Comparison of ENCODE assay signal across 10 cellular contexts in the genomic region with DNA sequence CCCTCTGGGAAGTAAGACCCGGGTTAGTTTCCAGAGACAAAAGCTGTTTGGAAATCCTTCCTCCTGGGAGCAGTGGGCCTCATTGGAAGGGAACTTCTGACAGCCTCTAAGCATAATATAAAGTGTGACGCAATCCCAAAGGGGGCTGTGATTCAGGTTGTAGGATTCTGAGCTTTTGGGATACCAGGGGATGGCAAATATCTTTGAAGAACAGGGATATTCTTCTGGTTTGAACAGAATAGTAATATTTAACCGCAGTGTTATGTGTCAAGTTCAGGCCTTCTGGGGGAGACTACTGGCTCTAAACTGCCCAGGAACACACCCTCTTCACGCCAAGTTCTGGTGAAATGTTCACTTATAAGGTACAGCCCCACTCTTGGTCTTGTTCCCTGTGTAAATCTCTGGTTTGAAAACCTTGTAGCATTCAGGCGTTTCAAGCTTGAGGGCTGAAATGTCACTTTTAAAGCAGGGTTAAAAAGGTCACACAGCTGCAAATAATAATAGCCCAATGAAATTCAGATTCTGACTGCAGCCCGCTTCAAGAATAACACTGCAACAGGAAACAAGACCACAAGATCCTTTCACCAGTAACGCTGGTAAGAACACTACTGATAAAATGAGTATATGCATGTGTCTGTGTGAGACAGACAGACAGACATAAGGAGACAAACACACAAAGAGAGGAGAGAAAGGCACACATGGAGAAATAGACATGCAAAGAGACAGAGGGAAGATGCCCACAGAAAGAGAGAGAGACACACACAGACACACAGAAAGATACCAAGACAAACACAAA.
DNase-seq lines count a peak whose midpoint lies in the region; ATAC-seq and TF ChIP-seq lines count a peak whose summit lies in the region.
"Had no signal": no experiment of that assay in that cellular context is flagged by ENCODE, and none has a peak within 500 bp of the region (broad histone marks: within the 10 kb centered on the region; RNA-seq: fewer than 3 reads in every experiment).

No MANE protein-coding gene starts in this region.

- BruUV-seq in mammary epithelial cell (replicated peaks; lab: Mats Ljungman, UMichigan), result no TSS peak

- H3K4me3 ChIP-seq in GM12864 (ENCODE audit: low read depth, low read length) (no peak overlapping the region), fibroblast of villous mesenchyme (ENCODE audit: low read depth, low read length) (no peak overlapping the region), mammary epithelial cell (replicated peaks in 1 of 3; ENCODE audit: insufficient read depth in 1 of 3, low read depth in 2 of 3, low read length in 3 of 3) (no peak overlapping the region)
- H3K4me3 ChIP-seq: adrenal gland had no signal

- in situ Hi-C loops in mammary epithelial cell (cut with MboI; ENCODE audit: low sequenced_read_pairs in 2 of 2), result no loop called here

- CTCF ChIA-PET in mammary epithelial cell (lab: Charles Lee; ENCODE audit: low non-redundant PET), result no interaction called here

- TF ChIP-seq CTCF in GM12864 (IDR thresholded peaks at IDR 0.05; ENCODE audit: low read depth, low read length, missing control alignments), result no peak
- no peak for TF ChIP-seq CTCF in fibroblast of villous mesenchyme (IDR thresholded peaks at IDR 0.05; ENCODE audit: insufficient read depth, low read depth, low read length)
- no peak for TF ChIP-seq CTCF in mammary epithelial cell (conservative IDR thresholded peaks at IDR 0.05 in 1 of 2, IDR thresholded peaks at IDR 0.05 in 1 of 2; ENCODE audit: extremely low read depth in 1 of 2, insufficient read depth in 1 of 2, low read depth in 1 of 2, low read length in 2 of 2)

- H3K4me2 ChIP-seq in mammary epithelial cell (ENCODE audit: insufficient read depth, low read depth, low read length), result no peak overlapping the region

- WGBS in mammary epithelial cell (ENCODE audit: low coverage, missing lambda C conversion rate), result 91% methylated on average over 7 of the region's 7 CpGs

- no peak overlapping the region for H3K9ac ChIP-seq in mammary epithelial cell (ENCODE audit: insufficient read depth, low read length)

- intact Hi-C loops in mammary epithelial cell (cut with micrococcal nuclease), result no loop called here

- dilution Hi-C loops in mammary epithelial cell (cut with HindIII; ENCODE audit: low sequenced_read_pairs), result no loop called here

- no peaks in the 10 kb centered on the region for H3K27me3 ChIP-seq in mammary epithelial cell (ENCODE audit: insufficient read depth, low read length)
- H3K27me3 ChIP-seq: adrenal gland had no signal

- H3K36me3 ChIP-seq in mammary epithelial cell (ENCODE audit: insufficient read depth, low read length), result no peaks in the 10 kb centered on the region
- H3K36me3 ChIP-seq: adrenal gland had no signal

- H3K79me2 ChIP-seq in mammary epithelial cell (ENCODE audit: insufficient read depth, low read length), result no peaks in the 10 kb centered on the region

- H4K20me1 ChIP-seq in mammary epithelial cell (ENCODE audit: insufficient read depth, low read length), result no peaks in the 10 kb centered on the region

- ATAC-seq in GM21515 (IDR thresholded peaks at IDR 0.05; ENCODE audit: unreplicated experiment), result peak; percentile 76
- peak; percentile 67 for ATAC-seq in HG03457 (IDR thresholded peaks at IDR 0.05; ENCODE audit: unreplicated experiment)

- DNase-seq in GM12864 (ENCODE audit: low read depth) (peak; percentile 86), fibroblast of villous mesenchyme (ENCODE audit: low read depth) (peak; percentile 39), HPDE6-E6E7 (ENCODE audit: extremely low spot score) (no peak), amniotic stem cell (lab: John Stamatoyannopoulos, UW) (no peak), mammary epithelial cell (no peak)
- no peak for DNase-seq in stimulated activated CD4-positive, alpha-beta T cell treated with anti-CD3 and anti-CD28 coated beads, Interleukin-4, amount 100 ng/mL, for 24 hours
- DNase-seq: adrenal gland, OCI-M1 had no signal

- H2AFZ ChIP-seq in mammary epithelial cell (ENCODE audit: low read depth, low read length), result no peak overlapping the region

- no peak overlapping the region for H3K27ac ChIP-seq in mammary epithelial cell (ENCODE audit: insufficient read depth, low read depth, low read length)
- H3K27ac ChIP-seq: adrenal gland had no signal

- H3K9me3 ChIP-seq in mammary epithelial cell (replicated peaks; ENCODE audit: insufficient read depth, low read length), result no peaks in the 10 kb centered on the region
- H3K9me3 ChIP-seq: adrenal gland had no signal

- H3K4me1 ChIP-seq in mammary epithelial cell (ENCODE audit: insufficient read depth, low read length), result peaks cover 18% of the 10 kb centered on the region
- H3K4me1 ChIP-seq: adrenal gland had no signal

Comparison
In these comparisons a context has a peak if more than half of its experiments do, and no peak if none do; other contexts are left out.
1. DNase-seq: peak in GM12864 (single experiment) and fibroblast of villous mesenchyme (single experiment); none in HPDE6-E6E7 (single experiment), amniotic stem cell (single experiment), stimulated activated CD4-positive, alpha-beta T cell treated with anti-CD3 and anti-CD28 coated beads, Interleukin-4, amount 100 ng/mL, for 24 hours (single experiment) and mammary epithelial cell (single experiment).